8 cellular contexts compared by ENCODE assay signal in genomic region chr11:9315078-9315688, GRCh38. TPM values are rescaled to one million over a fixed set of nuclear protein-coding genes. Genes with fewer than 3 reads are reported as not detected.
DNase-seq lines count a peak whose midpoint lies in the region; ATAC-seq and TF ChIP-seq lines count a peak whose summit lies in the region.

No MANE protein-coding gene starts in this region.

- peak overlapping the region; percentile 95 for H3K4me3 Mint-ChIP-seq in T-helper 2 cell treated with Interferon-gamma antibody and Interleukin-4, amounts not matched to agents 5 μg/mL and 100 μg/mL, for 36 hours

- POLR2A ChIA-PET in GM10248 (lab: Yijun Ruan, JAX), result interaction anchor here (0.7 kb wide), 1 partner anchor 308 kb away, joined by 10 read pairs; no protein-coding TSS in a partner anchor

- H3K4me3 ChIP-seq in fibroblast of the aortic adventitia (ENCODE audit: low read depth, low read length), result peak overlapping the region; percentile 63

- CTCF ChIA-PET in GM10248 (lab: Yijun Ruan, JAX), result interaction anchor here (0.6 to 1.5 kb wide), 8 partner anchors 16 to 191 kb away, joined by 3 to 4 read pairs (median 3); partner anchors contain the start of gene DENND5A

- no peak for DNase-seq in T-helper 2 cell treated with Interferon-gamma antibody and Interleukin-4, amounts not matched to agents 5 μg/mL and 100 μg/mL, for 36 hours (ENCODE audit: low spot score)
- DNase-seq in T-helper 2 cell (no peak), fibroblast of the aortic adventitia (ENCODE audit: low read depth) (no peak), sciatic nerve (ENCODE audit: low spot score) (no peak), AG08396 (ENCODE audit: low spot score) (no peak), HT-29 (ENCODE audit: low spot score) (no peak), GM10248 (ENCODE audit: extremely low spot score) (no peak)

- peak; percentile 2 for ATAC-seq in sciatic nerve

- H3K27me3 Mint-ChIP-seq in T-helper 2 cell treated with Interferon-gamma antibody and Interleukin-4, amounts not matched to agents 5 μg/mL and 100 μg/mL, for 36 hours (ENCODE audit: low read depth), result peaks cover 30% of the 10 kb centered on the region

- peaks cover 26% of the 10 kb centered on the region for H3K4me1 Mint-ChIP-seq in T-helper 2 cell treated with Interferon-gamma antibody and Interleukin-4, amounts not matched to agents 5 μg/mL and 100 μg/mL, for 36 hours (ENCODE audit: low read depth)

- no peaks in the 10 kb centered on the region for H3K9me3 Mint-ChIP-seq in T-helper 2 cell treated with Interferon-gamma antibody and Interleukin-4, amounts not matched to agents 5 μg/mL and 100 μg/mL, for 36 hours

- peaks cover 18% of the 10 kb centered on the region for H3K36me3 Mint-ChIP-seq in T-helper 2 cell treated with Interferon-gamma antibody and Interleukin-4, amounts not matched to agents 5 μg/mL and 100 μg/mL, for 36 hours (ENCODE audit: low read depth)

- no peak for TF ChIP-seq CTCF in VCaP (conservative IDR thresholded peaks at IDR 0.05)
- TF ChIP-seq CTCF in fibroblast of the aortic adventitia (IDR thresholded peaks at IDR 0.05; ENCODE audit: insufficient read depth, low read length), result no peak
- no peak for TF ChIP-seq CTCF in GM10248 (IDR thresholded peaks at IDR 0.05; ENCODE audit: control extremely low read depth, extremely low read depth, low read depth, missing control alignments)

- intact Hi-C loops in sciatic nerve (cut with DNase I), result no loop called here

- peak overlapping the region; percentile 94 for H3K27ac Mint-ChIP-seq in T-helper 2 cell treated with Interferon-gamma antibody and Interleukin-4, amounts not matched to agents 5 μg/mL and 100 μg/mL, for 36 hours

- H3K27ac ChIP-seq in VCaP, result peak overlapping the region; percentile 91

RNA-seq across cellular contexts. Expression of gene TMEM41B, which starts 0.8 kb away (rescaled TPM):
- total RNA-seq in fibroblast of the aortic adventitia (ENCODE audit: low replicate concordance) (26.8 and 37.8 TPM in 2 replicates), sciatic nerve (41.1 TPM)
- 106 and 108 TPM in 2 replicates for total RNA-seq in HT-29 (2014; rRNA removed; shearing (Covaris generic))

RNA-seq across cellular contexts. Expression of gene DENND5A, which starts 50.0 kb away (rescaled TPM):
- total RNA-seq in fibroblast of the aortic adventitia (ENCODE audit: low replicate concordance), result 75.8 and 105 TPM in 2 replicates
- total RNA-seq in sciatic nerve, result 147 TPM
- total RNA-seq in HT-29 (2014; rRNA removed; shearing (Covaris generic)), result 6.2 and 8.0 TPM in 2 replicates
